ENCODE assay signal across 8 cellular contexts in the genomic region with DNA sequence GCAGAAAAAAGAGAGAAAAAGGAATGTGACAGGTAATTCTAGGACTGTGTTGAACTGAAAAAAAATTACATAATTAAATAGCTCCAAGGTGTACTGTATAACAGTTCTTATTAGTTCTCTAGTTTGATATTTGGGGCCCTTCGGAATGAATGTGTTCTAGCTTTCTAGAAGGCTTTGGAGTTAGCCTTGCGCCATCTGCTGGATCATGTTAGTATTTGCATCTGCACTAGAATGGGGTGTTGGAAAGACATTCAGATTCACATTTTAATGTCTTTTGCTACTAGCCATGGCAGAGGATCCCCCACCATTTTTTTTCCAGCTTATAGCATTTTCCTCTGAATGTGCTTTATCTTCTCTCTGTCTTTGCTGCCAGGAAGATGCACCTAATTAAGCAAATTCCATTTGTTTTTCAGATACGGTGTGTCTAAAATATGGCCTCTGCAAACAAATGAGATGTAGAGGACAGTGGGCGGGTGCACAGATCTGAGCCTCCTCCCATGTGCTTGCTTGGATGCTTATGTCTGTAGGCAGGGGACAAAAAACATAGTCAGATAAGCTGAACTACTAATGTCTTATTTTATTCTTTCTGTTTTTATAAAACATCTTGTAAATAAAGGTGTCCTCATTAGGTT.
DNase-seq lines count a peak whose midpoint lies in the region; ATAC-seq and TF ChIP-seq lines count a peak whose summit lies in the region.

No MANE protein-coding gene starts in this region.

- H3K9me3 ChIP-seq in left lung: no peaks in the 10 kb centered on the region

- DNase-seq in AG10803 (ENCODE audit: low read depth): peak; percentile 66
- peak; percentile 43 for DNase-seq in NCI-H1436 treated with DMSO at 0.1 percent for 48 hours (lab: John Stamatoyannopoulos, UW)
- DNase-seq in T-helper 9 cell: peak; percentile 7
- peak; percentile 64 for DNase-seq in cerebellum (ENCODE audit: low spot score)
- no peak for DNase-seq in left lung
- DNase-seq in stimulated activated CD4-positive, alpha-beta T cell treated with anti-CD3 and anti-CD28 coated beads, TNF-alpha, amount 100 ng/mL, for 4 hours (ENCODE audit: low read depth in 3 of 3): peak in 2 of 3 experiments; percentile 4 to 12

- TF ChIP-seq CTCF in AG10803 (conservative IDR thresholded peaks at IDR 0.05; ENCODE audit: low read length) (peak; percentile 95), left lung (IDR thresholded peaks at IDR 0.05) (peak; percentile 72 to 80)

- no peak for TF ChIP-seq POLR2A in GM18505 (IDR thresholded peaks at IDR 0.05; ENCODE audit: borderline replicate concordance, extremely low read depth, insufficient read depth, insufficient read length)

- no peaks in the 10 kb centered on the region for H3K27me3 ChIP-seq in left lung

- H3K4me3 ChIP-seq in AG10803 (ENCODE audit: low read length) (no peak overlapping the region), left lung (no peak overlapping the region)

- no peaks in the 10 kb centered on the region for H3K36me3 ChIP-seq in left lung

- H3K4me1 ChIP-seq in left lung: peaks cover 0 to 9% of the 10 kb centered on the region in 2 donors

- no peak overlapping the region for H3K27ac ChIP-seq in left lung

- ATAC-seq in GM18505 (IDR thresholded peaks at IDR 0.05; ENCODE audit: unreplicated experiment): peak; percentile 82
- peak; percentile 82 for ATAC-seq in HG02885 (IDR thresholded peaks at IDR 0.05; ENCODE audit: poor library complexity, unreplicated experiment)
- ATAC-seq in left lung: peak; percentile 87

- intact Hi-C loops in left lung (cut with DNase I): no loop called here

Comparison
In these comparisons a context has a peak if more than half of its experiments do, and no peak if none do; other contexts are left out.
1. DNase-seq: peak in AG10803 (single experiment), NCI-H1436 treated with DMSO at 0.1 percent for 48 hours (single experiment), T-helper 9 cell (single experiment), cerebellum (single experiment) and stimulated activated CD4-positive, alpha-beta T cell treated with anti-CD3 and anti-CD28 coated beads, TNF-alpha, amount 100 ng/mL, for 4 hours (2 of 3); none in left lung (0 of 2).
2. Peak in every context shown above with its lines, with median percentiles within 50 percentile points of each other: ATAC-seq.